Comparison of ENCODE assay signal across 8 cellular contexts in genomic region chr2:175282300-175282699, GRCh38.
DNase-seq lines count a peak whose midpoint lies in the region; ATAC-seq, FAIRE-seq and TF ChIP-seq lines count a peak whose summit lies in the region.

No MANE protein-coding gene starts in this region.

- intact Hi-C loops in left ventricle myocardium superior (cut with micrococcal nuclease), result no loop called here

- peak; percentile 56 for TF ChIP-seq CTCF in D721Med (IDR thresholded peaks at IDR 0.05; ENCODE audit: insufficient read depth, missing control alignments)

- DNase-seq in D721Med (ENCODE audit: insufficient read length, low spot score), result no peak
- peak; percentile 20 for DNase-seq in NCI-H1105 (lab: John Stamatoyannopoulos, UW)
- no peak for DNase-seq in left ventricle myocardium superior
- no peak for DNase-seq in stimulated activated naive CD8-positive, alpha-beta T cell treated with anti-CD3 and anti-CD28 coated beads, Interleukin-15, Interleukin-2, amounts not matched to agents 100 U/mL and 50 U/mL, for 24 hours
- DNase-seq in activated gamma-delta T cell (lab: John Stamatoyannopoulos, UW), result no peak
- DNase-seq in RPMI8226, result no peak

- ATAC-seq in GM21786 (IDR thresholded peaks at IDR 0.05; ENCODE audit: unreplicated experiment), result peak; percentile 76
- ATAC-seq in left ventricle myocardium superior, result peak; percentile 49
- ATAC-seq in stimulated activated naive CD8-positive, alpha-beta T cell treated with anti-CD3 and anti-CD28 coated beads, Interleukin-15, Interleukin-2, amounts not matched to agents 100 U/mL and 50 U/mL, for 24 hours, result peak; percentile 77

- FAIRE-seq in D721Med (lab: Jason Lieb, UNC) (no peak), TTC549 (lab: Jason Lieb, UNC) (peak; percentile 96)
